In genomic region chr11:44221992-44222391, GRCh38 we compare ENCODE assay signal across 1 cellular context.
TF ChIP-seq lines count a peak whose summit lies in the region.

No MANE protein-coding gene starts in this region.

TF ChIP-seq in K562, 482 proteins besides CTCF, POLR2A, EP300 and RAD21 (continued from another document):
- TF ChIP-seq, protein P1, sequence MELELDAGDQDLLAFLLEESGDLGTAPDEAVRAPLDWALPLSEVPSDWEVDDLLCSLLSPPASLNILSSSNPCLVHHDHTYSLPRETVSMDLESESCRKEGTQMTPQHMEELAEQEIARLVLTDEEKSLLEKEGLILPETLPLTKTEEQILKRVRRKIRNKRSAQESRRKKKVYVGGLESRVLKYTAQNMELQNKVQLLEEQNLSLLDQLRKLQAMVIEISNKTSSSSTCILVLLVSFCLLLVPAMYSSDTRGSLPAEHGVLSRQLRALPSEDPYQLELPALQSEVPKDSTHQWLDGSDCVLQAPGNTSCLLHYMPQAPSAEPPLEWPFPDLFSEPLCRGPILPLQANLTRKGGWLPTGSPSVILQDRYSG (tag; conservative IDR thresholded peaks at IDR 0.05; ENCODE audit: low read depth) = no peak
